In genomic region chr2:12478151-12479041, GRCh38 we compare ENCODE assay signal across 15 cellular contexts.
"Had no signal": no experiment of that assay in that cellular context is flagged by ENCODE, and none has a peak within 500 bp of the region (broad histone marks: within the 10 kb centered on the region; RNA-seq: fewer than 3 reads in every experiment).

No MANE protein-coding gene starts in this region.

- H3K36me3 Mint-ChIP-seq: activated naive CD4-positive, alpha-beta T cell treated with anti-CD3 and anti-CD28 coated beads, Interleukin-2, amount 50 U/mL, for 24 hours had no signal

- H3K36me3 ChIP-seq: esophagus squamous epithelium, heart left ventricle, left ventricle myocardium inferior, thyroid gland had no signal

- H3K27me3 Mint-ChIP-seq: activated CD4-positive, alpha-beta T cell treated with anti-CD3 and anti-CD28 coated beads, Interleukin-2, amount 10 ng/mL, durations not matched to agents 24 days and 14 days; activated naive CD4-positive, alpha-beta T cell treated with anti-CD3 and anti-CD28 coated beads, Interleukin-2, amount 50 U/mL, for 24 hours; activated T-helper 17 cell treated with anti-CD3 and anti-CD28 coated beads, Interleukin-2, amount 50 U/mL, for 72 hours had no signal

- H3K4me3 ChIP-seq: esophagus squamous epithelium, heart left ventricle, left ventricle myocardium inferior, skin epidermis, thyroid gland had no signal

- H3K27ac ChIP-seq: esophagus squamous epithelium, heart left ventricle, left ventricle myocardium inferior, skin epidermis, thyroid gland, VCaP had no signal

- ATAC-seq: activated T-helper 17 cell treated with anti-CD3 and anti-CD28 coated beads, Interleukin-2, amount 50 U/mL, for 72 hours had no signal

- H3K4me1 Mint-ChIP-seq: activated CD4-positive, alpha-beta T cell treated with anti-CD3 and anti-CD28 coated beads, Interleukin-2, amount 10 ng/mL, durations not matched to agents 24 days and 14 days had no signal

- H3K9me3 Mint-ChIP-seq: activated T-helper 17 cell treated with anti-CD3 and anti-CD28 coated beads, Interleukin-2, amount 50 U/mL, for 72 hours had no signal

- DNase-seq: activated CD8-positive, alpha-beta memory T cell treated with anti-CD3 and anti-CD28 coated beads for 24 hours; amygdala; esophagus squamous epithelium; heart left ventricle; islet precursor cell; left ventricle myocardium inferior; mesendoderm; nephron progenitor cell; T-helper 1 cell; thyroid gland had no signal

- H3K27ac Mint-ChIP-seq: activated CD4-positive, alpha-beta T cell treated with anti-CD3 and anti-CD28 coated beads, Interleukin-2, amount 10 ng/mL, durations not matched to agents 24 days and 14 days; activated naive CD4-positive, alpha-beta T cell treated with anti-CD3 and anti-CD28 coated beads, Interleukin-2, amount 50 U/mL, for 24 hours; activated T-helper 17 cell treated with anti-CD3 and anti-CD28 coated beads, Interleukin-2, amount 50 U/mL, for 72 hours; nephron progenitor cell had no signal

- H3K9me3 ChIP-seq: esophagus squamous epithelium, thyroid gland had no signal

- H3K27me3 ChIP-seq: esophagus squamous epithelium, heart left ventricle, thyroid gland had no signal

- H3K4me1 ChIP-seq: thyroid gland had no signal

- H3K4me3 Mint-ChIP-seq: activated CD4-positive, alpha-beta T cell treated with anti-CD3 and anti-CD28 coated beads, Interleukin-2, amount 10 ng/mL, durations not matched to agents 24 days and 14 days; activated naive CD4-positive, alpha-beta T cell treated with anti-CD3 and anti-CD28 coated beads, Interleukin-2, amount 50 U/mL, for 24 hours; activated T-helper 17 cell treated with anti-CD3 and anti-CD28 coated beads, Interleukin-2, amount 50 U/mL, for 72 hours; nephron progenitor cell had no signal
